ENCODE assay signal across 33 cellular contexts in the genomic region with DNA sequence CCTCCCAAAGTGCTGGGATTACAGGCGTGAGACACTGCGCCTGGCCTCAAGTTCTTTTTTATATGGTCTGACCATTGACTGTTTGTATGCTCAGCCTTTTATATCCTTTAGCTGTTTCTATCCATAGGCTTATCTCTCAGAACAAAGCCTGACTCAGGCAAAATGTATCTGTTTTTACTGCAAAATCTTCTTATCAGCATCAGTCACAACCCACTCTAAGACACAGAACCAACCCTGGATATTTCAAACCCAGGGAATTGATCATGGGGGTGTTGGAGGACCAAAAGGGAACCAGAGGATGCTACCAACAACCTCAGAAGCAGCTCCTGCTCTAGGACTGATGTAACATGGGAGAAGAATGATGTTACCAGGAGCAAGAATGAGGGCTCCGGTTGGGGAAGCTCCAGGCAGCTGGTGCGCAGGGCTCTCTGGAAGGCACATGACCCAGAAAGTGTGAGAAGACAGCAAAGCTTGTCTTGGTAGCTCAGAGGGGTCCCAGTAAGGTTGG.
"Had no signal": no experiment of that assay in that cellular context is flagged by ENCODE, and none has a peak within 500 bp of the region (broad histone marks: within the 10 kb centered on the region; RNA-seq: fewer than 3 reads in every experiment).

No MANE protein-coding gene starts in this region.

- H3K27me3 ChIP-seq: adrenal gland, body of pancreas, brain microvascular endothelial cell, breast epithelium had no signal

- FAIRE-seq: astrocyte, TTC549 had no signal

- H3K4me3 ChIP-seq: adrenal gland, body of pancreas, breast epithelium had no signal

- H3K9me3 ChIP-seq: body of pancreas had no signal

- DNase-seq: activated B cell treated with CpG ODN at 0.5 μM for 24 hours; activated CD4-positive, alpha-beta memory T cell treated with anti-CD3 and anti-CD28 coated beads for 36 hours; activated CD4-positive, alpha-beta T cell treated with anti-CD3 and anti-CD28 coated beads for 4 hours; activated CD4-positive, alpha-beta T cell treated with anti-CD3 and anti-CD28 coated beads, Interleukin-2, amount 10 ng/mL, durations not matched to agents 7 days and 5 days; activated CD4-positive, CD25-positive, alpha-beta regulatory T cell treated with anti-CD3 and anti-CD28 coated beads, Interleukin-2, amount 50 U/mL, for 72 hours; activated CD8-positive, alpha-beta memory T cell treated with anti-CD3 and anti-CD28 coated beads, Interleukin-2, amount 50 U/mL, for 4 hours; activated CD8-positive, alpha-beta T cell treated with anti-CD3 and anti-CD28 coated beads for 36 hours; activated effector memory CD4-positive, alpha-beta T cell treated with anti-CD3 and anti-CD28 coated beads, Interleukin-2, amount 50 U/mL, for 16 hours; activated gamma-delta T cell treated with Interleukin-2 at 50 U/mL for 16 hours; activated naive CD4-positive, alpha-beta T cell; activated naive CD4-positive, alpha-beta T cell treated with anti-CD3 and anti-CD28 coated beads for 36 hours; activated naive CD4-positive, alpha-beta T cell treated with anti-CD3 and anti-CD28 coated beads, Interleukin-2, amount 50 U/mL, for 16 hours; activated naive CD8-positive, alpha-beta T cell treated with anti-CD3 and anti-CD28 coated beads for 36 hours; activated T-cell treated with anti-CD3 and anti-CD28 coated beads for 4 hours; activated T-cell treated with anti-CD3 and anti-CD28 coated beads, Interleukin-2, amount 50 U/mL, for 1 hour; activated T-cell treated with anti-CD3 and anti-CD28 coated beads, Interleukin-2, amount 50 U/mL, for 4 hours; activated T-cell treated with anti-CD3 and anti-CD28 coated beads, Interleukin-2, amount 50 U/mL, for 72 hours; adrenal gland; amniotic stem cell; aorta; body of pancreas; brain microvascular endothelial cell; central memory CD4-positive, alpha-beta T cell; SW 1271; T-helper 1 cell; T-helper 2 cell; T-helper 9 cell had no signal

- H3K27ac ChIP-seq: adrenal gland, body of pancreas, brain microvascular endothelial cell, breast epithelium, VCaP had no signal

- H3K36me3 ChIP-seq: adrenal gland, brain microvascular endothelial cell, breast epithelium had no signal

- ATAC-seq: activated CD8-positive, alpha-beta T cell treated with anti-CD3 and anti-CD28 coated beads for 36 hours; activated naive CD4-positive, alpha-beta T cell treated with anti-CD3 and anti-CD28 coated beads, Interleukin-2, amount 50 U/mL, for 72 hours; activated T-cell treated with anti-CD3 and anti-CD28 coated beads, Interleukin-2, amount 50 U/mL, for 4 hours; activated T-cell treated with anti-CD3 and anti-CD28 coated beads, Interleukin-2, amount 50 U/mL, for 72 hours; activated T-helper 17 cell treated with anti-CD3 and anti-CD28 coated beads, Interleukin-2, amount 50 U/mL, for 72 hours; body of pancreas had no signal

- H3K4me1 ChIP-seq: adrenal gland, body of pancreas, breast epithelium had no signal
